Comparison of ENCODE assay signal across 15 cellular contexts in genomic region chr11:86587559-86588193, GRCh38.
"Had no signal": no experiment of that assay in that cellular context is flagged by ENCODE, and none has a peak within 500 bp of the region (broad histone marks: within the 10 kb centered on the region; RNA-seq: fewer than 3 reads in every experiment).

No MANE protein-coding gene starts in this region.

- DNase-seq: activated CD8-positive, alpha-beta memory T cell treated with anti-CD3 and anti-CD28 coated beads, Interleukin-2, amount 50 U/mL, for 4 hours; activated CD8-positive, alpha-beta T cell treated with anti-CD3 and anti-CD28 coated beads for 36 hours; central memory CD4-positive, alpha-beta T cell; foreskin fibroblast; head of caudate nucleus; nephron progenitor cell; SK-N-SH; stimulated activated CD4-positive, alpha-beta T cell treated with anti-CD3 and anti-CD28 coated beads, Interleukin-4, amount 100 ng/mL, for 1 hour; stimulated activated CD8-positive, alpha-beta memory T cell treated with anti-CD3 and anti-CD28 coated beads, Interleukin-4, amount 100 ng/mL, for 48 hours; stimulated activated naive CD8-positive, alpha-beta T cell treated with anti-CD3 and anti-CD28 coated beads, Interleukin-15, Interleukin-2, amounts not matched to agents 100 U/mL and 50 U/mL, for 24 hours; T-helper 1 cell had no signal

- H3K27ac ChIP-seq: VCaP had no signal

- H3K9ac ChIP-seq: SK-N-SH had no signal

- ATAC-seq: activated CD8-positive, alpha-beta T cell treated with anti-CD3 and anti-CD28 coated beads for 36 hours; activated T-helper 17 cell treated with anti-CD3 and anti-CD28 coated beads, Interleukin-2, amount 50 U/mL, for 72 hours; left lobe of liver; stimulated activated naive CD8-positive, alpha-beta T cell treated with anti-CD3 and anti-CD28 coated beads, Interleukin-15, Interleukin-2, amounts not matched to agents 100 U/mL and 50 U/mL, for 24 hours had no signal

- H3K9me3 ChIP-seq: SK-N-SH, thoracic aorta had no signal

- H3K4me2 ChIP-seq: SK-N-SH had no signal

- H3K4me3 ChIP-seq: thoracic aorta had no signal

- H3K36me3 ChIP-seq: thoracic aorta had no signal
